In the genomic region with DNA sequence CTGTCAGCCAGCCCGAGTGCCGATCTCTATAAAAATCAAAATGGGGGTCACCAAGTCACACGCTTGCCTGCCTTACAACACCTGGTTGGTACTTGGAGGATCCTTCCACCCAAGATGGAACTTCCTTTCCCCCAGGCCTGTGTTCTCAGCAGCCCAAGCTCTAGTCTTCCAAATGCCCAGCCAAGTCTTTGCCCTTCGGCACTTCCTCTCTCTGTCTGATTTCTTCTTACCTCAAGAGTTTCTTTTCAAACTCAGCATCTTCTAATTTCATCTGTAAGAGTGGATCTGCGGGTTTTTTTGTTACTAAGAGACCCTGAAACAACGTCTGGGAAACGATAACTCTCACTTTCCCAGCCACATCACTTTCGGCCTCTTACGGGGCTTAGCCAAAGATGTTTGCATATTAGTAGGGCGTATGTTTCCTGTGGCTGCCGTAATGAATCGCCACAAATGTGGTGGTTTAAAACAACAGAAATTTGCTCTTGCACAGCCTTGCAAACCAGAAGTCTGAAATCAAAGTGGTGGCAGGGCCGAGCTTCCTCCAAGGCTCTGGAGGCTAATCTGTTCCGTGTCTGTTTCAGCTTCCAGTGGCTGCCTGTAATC, we compare ENCODE assay signal across 10 cellular contexts.
A peak's percentile ranks its signal among the peaks of the same experiment; 100 is the strongest.
DNase-seq lines count a peak whose midpoint lies in the region; ATAC-seq lines count a peak whose summit lies in the region.
"Had no signal": no experiment of that assay in that cellular context is flagged by ENCODE, and none has a peak within 500 bp of the region (broad histone marks: within the 10 kb centered on the region; RNA-seq: fewer than 3 reads in every experiment).

No MANE protein-coding gene starts in this region.

- no peak overlapping the region for H3K4me3 ChIP-seq in naive thymus-derived CD4-positive, alpha-beta T cell (ENCODE audit: low read length)
- H3K4me3 ChIP-seq in MG63: no peak overlapping the region
- H3K4me3 ChIP-seq: psoas muscle had no signal

- H3K4me1 Mint-ChIP-seq in activated CD4-positive, alpha-beta T cell treated with anti-CD3 and anti-CD28 coated beads, Interleukin-2, amount 10 ng/mL, durations not matched to agents 7 days and 5 days: peaks cover 6% of the 10 kb centered on the region
- H3K4me1 Mint-ChIP-seq in naive thymus-derived CD4-positive, alpha-beta T cell: peaks cover 0 to 8% (median 5%) of the 10 kb centered on the region in 7 donors

- intact Hi-C loops in naive thymus-derived CD4-positive, alpha-beta T cell (cut with micrococcal nuclease): no loop called here

- H3K27ac Mint-ChIP-seq in activated CD4-positive, alpha-beta T cell treated with anti-CD3 and anti-CD28 coated beads, Interleukin-2, amount 10 ng/mL, durations not matched to agents 7 days and 5 days: no peak overlapping the region
- no peak overlapping the region for H3K27ac Mint-ChIP-seq in naive thymus-derived CD4-positive, alpha-beta T cell

- CTCF ChIA-PET in activated CD4-positive, alpha-beta T cell treated with anti-CD3 and anti-CD28 coated beads, Interleukin-2, amount 10 ng/mL, durations not matched to agents 7 days and 5 days (lab: Charles Lee): no interaction called here
- CTCF ChIA-PET in naive thymus-derived CD4-positive, alpha-beta T cell (lab: Charles Lee): no interaction called here

- ATAC-seq in GM21529 (IDR thresholded peaks at IDR 0.05; ENCODE audit: unreplicated experiment): peak; percentile 98
- peak; percentile 96 for ATAC-seq in HG03354 (IDR thresholded peaks at IDR 0.05; ENCODE audit: poor library complexity, severe bottlenecking, unreplicated experiment)
- peak; percentile 70 for ATAC-seq in naive thymus-derived CD4-positive, alpha-beta T cell
- ATAC-seq: psoas muscle had no signal

- peak; percentile 6 for DNase-seq in activated CD4-positive, alpha-beta T cell treated with anti-CD3 and anti-CD28 coated beads, Interleukin-2, amount 10 ng/mL, durations not matched to agents 7 days and 5 days
- no peak for DNase-seq in activated CD4-positive, alpha-beta T cell treated with anti-CD3 and anti-CD28 coated beads for 1 hour
- no peak for DNase-seq in naive thymus-derived CD4-positive, alpha-beta T cell
- DNase-seq in MG63 (no peak), kidney tubule cell (ENCODE audit: low spot score) (no peak), NCI-H69 (lab: John Stamatoyannopoulos, UW) (no peak)
- DNase-seq: NCI-H2081 treated with DMSO at 0.1 percent for 48 hours, psoas muscle had no signal

- no peak overlapping the region for H3K4me3 Mint-ChIP-seq in activated CD4-positive, alpha-beta T cell treated with anti-CD3 and anti-CD28 coated beads, Interleukin-2, amount 10 ng/mL, durations not matched to agents 7 days and 5 days
- no peak overlapping the region for H3K4me3 Mint-ChIP-seq in naive thymus-derived CD4-positive, alpha-beta T cell

- H3K4me1 ChIP-seq in naive thymus-derived CD4-positive, alpha-beta T cell (ENCODE audit: control insufficient read depth in 2 of 2, insufficient read depth in 2 of 2, low read length in 2 of 2): no peaks in the 10 kb centered on the region
- H3K4me1 ChIP-seq: psoas muscle had no signal

- H3K36me3 ChIP-seq in naive thymus-derived CD4-positive, alpha-beta T cell (ENCODE audit: control insufficient read depth in 2 of 3, insufficient read depth in 3 of 3, low read length in 3 of 3): no peaks in the 10 kb centered on the region
- no peaks in the 10 kb centered on the region; the same call in 1 of the 2 replicates for H3K36me3 ChIP-seq in MG63

- H3K36me3 Mint-ChIP-seq in activated CD4-positive, alpha-beta T cell treated with anti-CD3 and anti-CD28 coated beads, Interleukin-2, amount 10 ng/mL, durations not matched to agents 7 days and 5 days (ENCODE audit: low read depth): no peaks in the 10 kb centered on the region
- peaks cover 0 to 3% (median 0%) of the 10 kb centered on the region in 5 donors for H3K36me3 Mint-ChIP-seq in naive thymus-derived CD4-positive, alpha-beta T cell

- no peaks in the 10 kb centered on the region for H3K27me3 ChIP-seq in naive thymus-derived CD4-positive, alpha-beta T cell (ENCODE audit: control insufficient read depth in 2 of 2, insufficient read depth in 2 of 2, low read length in 2 of 2)
- no peaks in the 10 kb centered on the region for H3K27me3 ChIP-seq in MG63

- peaks cover 8% of the 10 kb centered on the region for H3K27me3 Mint-ChIP-seq in activated CD4-positive, alpha-beta T cell treated with anti-CD3 and anti-CD28 coated beads, Interleukin-2, amount 10 ng/mL, durations not matched to agents 7 days and 5 days
- H3K27me3 Mint-ChIP-seq in naive thymus-derived CD4-positive, alpha-beta T cell: peaks cover 0 to 7% (median 0%) of the 10 kb centered on the region in 5 donors

- H3K27ac ChIP-seq in naive thymus-derived CD4-positive, alpha-beta T cell (ENCODE audit: low read depth, low read length): no peak overlapping the region
- H3K27ac ChIP-seq: psoas muscle had no signal

- no peaks in the 10 kb centered on the region for H3K9me3 Mint-ChIP-seq in activated CD4-positive, alpha-beta T cell treated with anti-CD3 and anti-CD28 coated beads, Interleukin-2, amount 10 ng/mL, durations not matched to agents 7 days and 5 days
- H3K9me3 Mint-ChIP-seq in naive thymus-derived CD4-positive, alpha-beta T cell: peaks cover 0 to 1% (median 0%) of the 10 kb centered on the region in 11 donors

- H3K9me3 ChIP-seq in naive thymus-derived CD4-positive, alpha-beta T cell (ENCODE audit: control insufficient read depth in 2 of 3, low read length in 3 of 3): no peaks in the 10 kb centered on the region
- no peaks in the 10 kb centered on the region for H3K9me3 ChIP-seq in MG63
- H3K9me3 ChIP-seq: psoas muscle had no signal

- POLR2A ChIA-PET in activated CD4-positive, alpha-beta T cell treated with anti-CD3 and anti-CD28 coated beads, Interleukin-2, amount 10 ng/mL, durations not matched to agents 7 days and 5 days (lab: Charles Lee): no interaction called here
- POLR2A ChIA-PET in naive thymus-derived CD4-positive, alpha-beta T cell (lab: Charles Lee): no interaction called here
